Comparison of ENCODE assay signal across 8 cellular contexts in the genomic region with DNA sequence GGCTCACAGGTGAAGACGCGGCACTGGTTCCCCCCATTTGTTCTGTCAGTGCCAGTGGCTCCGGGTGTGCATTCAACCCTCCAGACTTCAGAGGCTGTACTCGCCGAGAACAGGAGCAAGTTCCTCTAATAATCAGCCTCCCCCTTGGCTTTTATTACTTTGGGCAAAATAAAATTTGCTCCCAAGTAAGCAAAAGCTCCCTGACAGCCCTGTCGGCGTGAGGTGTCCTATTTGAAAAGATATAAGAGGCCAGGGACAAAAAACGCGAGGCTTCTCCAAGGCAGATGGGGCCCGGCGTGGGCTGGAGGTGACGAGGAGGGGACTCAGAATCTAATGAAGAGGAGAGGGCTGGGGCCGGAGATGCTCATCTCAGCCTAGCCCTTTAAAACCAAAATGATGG.
"Had no signal": no experiment of that assay in that cellular context is flagged by ENCODE, and none has a peak within 500 bp of the region (broad histone marks: within the 10 kb centered on the region; RNA-seq: fewer than 3 reads in every experiment).

No MANE protein-coding gene starts in this region.

- H3K4me3 Mint-ChIP-seq: HFFc6 had no signal

- H3K9me3 ChIP-seq: HAP-1 had no signal

- H3K4me3 ChIP-seq: GM23248, HAP-1, K562 had no signal

- DNase-seq: GM23248, GOT3, H7, HFFc6, IMR-90 had no signal

- H3K27ac Mint-ChIP-seq: HFFc6 had no signal

- H3K9ac ChIP-seq: GM23248 had no signal

- H2AFZ ChIP-seq: GM23248 had no signal

- H3K27ac ChIP-seq: GM23248, HL-60 had no signal

- H3K36me3 ChIP-seq: HAP-1 had no signal

- H3K4me1 ChIP-seq: HAP-1 had no signal

- H3K9me3 Mint-ChIP-seq: HFFc6 had no signal
